In genomic region chr1:212595787-212596714, GRCh38 we compare ENCODE assay signal across 8 cellular contexts. TPM values are rescaled to one million over a fixed set of nuclear protein-coding genes. Genes with fewer than 3 reads are reported as not detected.
DNase-seq lines count a peak whose midpoint lies in the region; ATAC-seq, FAIRE-seq and TF ChIP-seq lines count a peak whose summit lies in the region.

No MANE protein-coding gene starts in this region.

- no peaks in the 10 kb centered on the region for H3K9me3 ChIP-seq in small intestine (ENCODE audit: control insufficient read depth, low read depth)

- H3K4me3 ChIP-seq in small intestine (ENCODE audit: low read depth in 1 of 2, low read length in 2 of 2): no peak overlapping the region

- no peaks in the 10 kb centered on the region for H3K36me3 Mint-ChIP-seq in activated T-cell treated with anti-CD3 and anti-CD28 coated beads, Interleukin-2, amount 50 U/mL, for 24 hours (ENCODE audit: low read depth)

- H3K4me1 ChIP-seq in small intestine (ENCODE audit: control insufficient read depth in 2 of 2, insufficient read depth in 1 of 2, low read depth in 1 of 2, low read length in 1 of 2): peaks cover 2 to 3% of the 10 kb centered on the region in 2 donors

- H3K27ac Mint-ChIP-seq in activated T-cell treated with anti-CD3 and anti-CD28 coated beads, Interleukin-2, amount 50 U/mL, for 24 hours: peak overlapping the region; percentile 94

- 9 to 24% (median 17%) methylated on average over 8 of the region's 8 CpGs for WGBS in small intestine, 3 donors

- no peaks in the 10 kb centered on the region for H3K36me3 ChIP-seq in small intestine (ENCODE audit: control insufficient read depth in 2 of 2, insufficient read depth in 2 of 2, low read length in 2 of 2)

- DNase-seq in NAMALWA (ENCODE audit: low spot score): peak; percentile 40
- peak; percentile 56 for DNase-seq in activated T-cell treated with anti-CD3 and anti-CD28 coated beads, Interleukin-2, amount 50 U/mL, for 24 hours
- DNase-seq in germinal center (ENCODE audit: low spot score): peak; percentile 26
- DNase-seq in small intestine: peak; percentile 87
- no peak for DNase-seq in Kasumi-1 (lab: John Stamatoyannopoulos, UW)

- H3K9me3 Mint-ChIP-seq in activated T-cell treated with anti-CD3 and anti-CD28 coated beads, Interleukin-2, amount 50 U/mL, for 24 hours: no peaks in the 10 kb centered on the region

- peak; percentile 92 for ATAC-seq in HG02623 (IDR thresholded peaks at IDR 0.05; ENCODE audit: unreplicated experiment)

- peak overlapping the region; percentile 30 for H3K4me3 Mint-ChIP-seq in activated T-cell treated with anti-CD3 and anti-CD28 coated beads, Interleukin-2, amount 50 U/mL, for 24 hours

- FAIRE-seq in small intestine (lab: Jason Lieb, UNC): peak; percentile 77

- peak; percentile 88 for TF ChIP-seq CTCF in 22Rv1 (IDR thresholded peaks at IDR 0.05)
- TF ChIP-seq CTCF in GM12874 (IDR thresholded peaks at IDR 0.05; ENCODE audit: insufficient read depth, low read depth, low read length): peak; percentile 54; the same call in 1 of the 2 replicates

- peaks cover 9% of the 10 kb centered on the region for H3K27me3 Mint-ChIP-seq in activated T-cell treated with anti-CD3 and anti-CD28 coated beads, Interleukin-2, amount 50 U/mL, for 24 hours

- H3K27me3 ChIP-seq in small intestine (ENCODE audit: control insufficient read depth in 2 of 2, insufficient read depth in 2 of 2, low read length in 2 of 2): peaks cover 0 to under 1% of the 10 kb centered on the region in 2 donors

- peaks cover 45% of the 10 kb centered on the region for H3K4me1 Mint-ChIP-seq in activated T-cell treated with anti-CD3 and anti-CD28 coated beads, Interleukin-2, amount 50 U/mL, for 24 hours (ENCODE audit: low read depth)

- H3K27ac ChIP-seq in 22Rv1 (peak overlapping the region; percentile 40), small intestine (ENCODE audit: low read depth in 1 of 2, low read length in 1 of 2) (peak overlapping the region; percentile 71 to 94)

RNA-seq across cellular contexts. Expression of gene ATF3, which starts 12.5 kb away (rescaled TPM):
- 10 to 100 TPM; 20.8 to 30.3 (median 27.1) TPM for polyA plus RNA-seq in small intestine

Comparison
In these comparisons a context has a peak if more than half of its experiments do, and no peak if none do; other contexts are left out.
1. DNase-seq: peak in NAMALWA (single experiment), activated T-cell treated with anti-CD3 and anti-CD28 coated beads, Interleukin-2, amount 50 U/mL, for 24 hours (single experiment), germinal center (single experiment) and small intestine (single experiment); none in Kasumi-1 (0 of 2).